In the genomic region with DNA sequence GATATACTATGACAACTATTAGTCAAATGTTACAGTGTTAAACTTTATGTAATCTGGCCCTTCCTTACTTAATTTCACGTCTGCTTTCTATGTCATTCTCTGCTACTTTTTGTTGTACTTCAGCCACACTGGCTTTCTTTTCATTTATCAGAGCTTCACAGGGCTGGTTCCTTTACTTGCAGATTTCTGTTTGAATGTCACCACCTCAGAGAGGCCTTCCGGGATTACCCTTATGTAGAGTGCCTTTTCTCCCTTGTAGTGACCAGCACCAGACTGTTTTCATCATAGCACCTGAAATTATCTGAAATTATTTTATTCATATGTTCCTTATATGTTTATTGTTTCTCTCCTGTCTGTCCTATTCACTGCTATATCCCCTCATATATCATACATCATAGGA, we compare ENCODE assay signal across 31 cellular contexts.
"Had no signal": no experiment of that assay in that cellular context is flagged by ENCODE, and none has a peak within 500 bp of the region (broad histone marks: within the 10 kb centered on the region; RNA-seq: fewer than 3 reads in every experiment).

No MANE protein-coding gene starts in this region.

- H3K36me3 ChIP-seq: neutrophil, pancreas, thoracic aorta, thyroid gland, upper lobe of left lung, vagina had no signal

- FAIRE-seq: pancreas, urothelium cell line had no signal

- DNase-seq: naive B cell; naive thymus-derived CD8-positive, alpha-beta T cell; nephron progenitor cell; nucleus accumbens; pancreas; posterior cingulate gyrus; psoas muscle; right cardiac atrium; spleen; stimulated activated CD4-positive, alpha-beta T cell treated with anti-CD3 and anti-CD28 coated beads, Interleukin-12 subunit alpha, Interleukin-12 subunit beta, amount 100 ng/mL, for 4 hours; stimulated activated CD4-positive, alpha-beta T cell treated with anti-CD3 and anti-CD28 coated beads, Interleukin-1b, Interleukin-23, amount 100 ng/mL, for 48 hours; stimulated activated CD4-positive, alpha-beta T cell treated with anti-CD3 and anti-CD28 coated beads, Interleukin-4, amount 100 ng/mL, for 1 hour; stimulated activated CD4-positive, alpha-beta T cell treated with anti-CD3 and anti-CD28 coated beads, Interleukin-4, amount 100 ng/mL, for 4 hours; stimulated activated CD8-positive, alpha-beta memory T cell treated with anti-CD3 and anti-CD28 coated beads, Interleukin-4, amount 100 ng/mL, for 48 hours; stimulated activated naive CD4-positive, alpha-beta T cell treated with Interleukin-2 at 50 U/mL for 16 hours; stomach; thyroid gland; trophoblast cell; upper lobe of left lung had no signal

- H3K4me1 ChIP-seq: psoas muscle, tibial nerve, vagina had no signal

- H3K4me2 ChIP-seq: smooth muscle cell had no signal

- H3K9me3 ChIP-seq: neutrophil, pancreas, psoas muscle, spleen, stomach, thoracic aorta, thyroid gland, tibial nerve, upper lobe of left lung, vagina had no signal

- H3K4me3 ChIP-seq: pancreas, psoas muscle, skin epidermis, smooth muscle cell, spleen, stomach, thoracic aorta, thyroid gland, tibial nerve, upper lobe of left lung, vagina had no signal

- H3K9me3 Mint-ChIP-seq: naive B cell; naive thymus-derived CD8-positive, alpha-beta T cell; natural killer cell treated with Interleukin-12 subunit alpha and Interleukin-12 subunit beta and Interleukin-15 and Interleukin-18, amount 100 ng/mL, for 72 hours; nephron progenitor cell; neural crest cell; stimulated activated memory B cell treated with anti-CD40 and anti-IgM and Interleukin-4, amounts not matched to agents 10 μg/mL and 1 μg/mL and 100 μg/mL, for 72 hours had no signal

- H3K27ac Mint-ChIP-seq: nephron progenitor cell; progenitor cell of endocrine pancreas; stimulated activated memory B cell treated with anti-CD40 and anti-IgM and Interleukin-4, amounts not matched to agents 10 μg/mL and 1 μg/mL and 100 μg/mL, for 72 hours had no signal

- ATAC-seq: naive thymus-derived CD8-positive, alpha-beta T cell; natural killer cell treated with Interleukin-12 subunit alpha and Interleukin-12 subunit beta and Interleukin-15 and Interleukin-18, amount 100 ng/mL, for 72 hours; pancreas; psoas muscle; right cardiac atrium; sciatic nerve; stimulated activated memory B cell treated with anti-CD40 and anti-IgM and Interleukin-4, amounts not matched to agents 10 μg/mL and 1 μg/mL and 100 μg/mL, for 72 hours had no signal

- H3K27me3 Mint-ChIP-seq: naive B cell; naive thymus-derived CD8-positive, alpha-beta T cell; natural killer cell treated with Interleukin-12 subunit alpha and Interleukin-12 subunit beta and Interleukin-15 and Interleukin-18, amount 100 ng/mL, for 72 hours; stimulated activated memory B cell treated with anti-CD40 and anti-IgM and Interleukin-4, amounts not matched to agents 10 μg/mL and 1 μg/mL and 100 μg/mL, for 72 hours had no signal

- H3K4me3 Mint-ChIP-seq: naive B cell; naive thymus-derived CD8-positive, alpha-beta T cell; natural killer cell treated with Interleukin-12 subunit alpha and Interleukin-12 subunit beta and Interleukin-15 and Interleukin-18, amount 100 ng/mL, for 72 hours; nephron progenitor cell; neural crest cell; stimulated activated memory B cell treated with anti-CD40 and anti-IgM and Interleukin-4, amounts not matched to agents 10 μg/mL and 1 μg/mL and 100 μg/mL, for 72 hours had no signal

- H3K4me1 Mint-ChIP-seq: nephron progenitor cell had no signal

- H3K27me3 ChIP-seq: neutrophil, pancreas, spleen, stomach, thyroid gland, tibial nerve, upper lobe of left lung, vagina had no signal

- H3K36me3 Mint-ChIP-seq: natural killer cell treated with Interleukin-12 subunit alpha and Interleukin-12 subunit beta and Interleukin-15 and Interleukin-18, amount 100 ng/mL, for 72 hours had no signal

- H3K27ac ChIP-seq: neutrophil, pancreas, psoas muscle, skin epidermis, spleen, stomach, thoracic aorta, thyroid gland, tibial nerve, upper lobe of left lung, vagina had no signal
